ENCODE assay signal across 6 cellular contexts in the genomic region with DNA sequence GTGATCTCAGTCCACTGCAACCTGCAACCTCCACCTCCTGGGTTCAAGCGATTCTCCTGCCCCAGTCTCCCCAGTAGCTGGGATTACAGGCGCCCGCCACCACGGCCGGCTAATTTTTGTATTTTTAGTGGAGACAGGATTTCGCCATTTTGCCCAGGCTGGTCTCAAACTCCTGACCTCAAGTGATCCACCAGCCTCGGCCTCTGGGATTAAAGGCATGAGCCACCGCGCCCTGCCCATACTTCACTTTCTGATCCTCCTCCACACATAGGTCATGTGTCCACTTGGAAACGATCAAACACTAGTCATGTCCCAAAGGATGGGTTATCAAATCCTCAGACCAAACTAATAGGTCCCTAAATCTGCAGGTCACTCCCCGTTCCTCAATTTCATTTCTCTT. TPM values are rescaled to one million over a fixed set of nuclear protein-coding genes. Genes with fewer than 3 reads are reported as not detected.
DNase-seq lines count a peak whose midpoint lies in the region; ATAC-seq and TF ChIP-seq lines count a peak whose summit lies in the region.
"Not testable (repeated sequence)": the region's sequence is repeated elsewhere in the genome, so short reads cannot be mapped to it uniquely, and the experiment has no call there.

No MANE protein-coding gene starts in this region.

- DNase-seq in HAP-1 (ENCODE audit: low spot score in 2 of 2); T-helper 17 cell; brain microvascular endothelial cell; cardiac muscle cell (ENCODE audit: low read depth in 1 of 2, low spot score in 1 of 2); nephron progenitor cell; upper lobe of right lung: not testable (repeated sequence)

- not testable (repeated sequence) for H3K4me1 ChIP-seq in HAP-1; cardiac muscle cell (ENCODE audit: low read depth)
- H3K4me1 ChIP-seq in upper lobe of right lung = peaks cover 31% of the 10 kb centered on the region

- not testable (repeated sequence) for H3K27me3 Mint-ChIP-seq in T-helper 17 cell
- H3K27me3 Mint-ChIP-seq in nephron progenitor cell (ENCODE audit: low read depth, poor library complexity) = peaks cover 18% of the 10 kb centered on the region

- in situ Hi-C loops in HAP-1 (cut with MboI; ENCODE audit: low sequenced_read_pairs); brain microvascular endothelial cell (cut with HindIII; ENCODE audit: low pct_ligation_motif_present, low sequenced_read_pairs): not testable (repeated sequence)

- H3K4me1 Mint-ChIP-seq in T-helper 17 cell (peaks cover 23% of the 10 kb centered on the region), nephron progenitor cell (peaks cover 24% of the 10 kb centered on the region)

- not testable (repeated sequence) for H3K9me3 ChIP-seq in HAP-1; T-helper 17 cell (ENCODE audit: control insufficient read depth, low read length, poor library complexity, severe bottlenecking); cardiac muscle cell (ENCODE audit: low read depth); upper lobe of right lung

- peak overlapping the region; percentile 93 for H3K4me3 ChIP-seq in HAP-1
- peak overlapping the region; percentile 97 for H3K4me3 ChIP-seq in brain microvascular endothelial cell (ENCODE audit: low read depth, low read length)
- peak overlapping the region; percentile 67 for H3K4me3 ChIP-seq in cardiac muscle cell
- H3K4me3 ChIP-seq in upper lobe of right lung = peak overlapping the region; percentile 97

- not testable (repeated sequence) for H3K36me3 Mint-ChIP-seq in T-helper 17 cell (ENCODE audit: low read depth)
- peaks cover 17% of the 10 kb centered on the region for H3K36me3 Mint-ChIP-seq in nephron progenitor cell (ENCODE audit: low read depth)

- intact Hi-C loops in upper lobe of right lung (cut with DNase I) = not testable (repeated sequence)

- ATAC-seq in T-helper 17 cell, upper lobe of right lung: not testable (repeated sequence)

- not testable (repeated sequence) for H3K27me3 ChIP-seq in HAP-1 (ENCODE audit: low read depth); brain microvascular endothelial cell (replicated peaks); cardiac muscle cell; upper lobe of right lung

- H3K9me3 Mint-ChIP-seq in nephron progenitor cell = not testable (repeated sequence)

- peak overlapping the region; percentile 86 for H3K27ac ChIP-seq in brain microvascular endothelial cell
- peak overlapping the region; percentile 2 for H3K27ac ChIP-seq in cardiac muscle cell
- H3K27ac ChIP-seq in upper lobe of right lung = peak overlapping the region; percentile 93

- H3K4me3 Mint-ChIP-seq in T-helper 17 cell (peak overlapping the region; percentile 100), nephron progenitor cell (peak overlapping the region; percentile 100)

- not testable (repeated sequence) for TF ChIP-seq CTCF in brain microvascular endothelial cell (IDR thresholded peaks at IDR 0.05; ENCODE audit: low read depth, low read length, missing control alignments); cardiac muscle cell (IDR thresholded peaks at IDR 0.05; ENCODE audit: low read depth, low read length); nephron progenitor cell (IDR thresholded peaks at IDR 0.05); upper lobe of right lung (IDR thresholded peaks at IDR 0.05)

- peak overlapping the region; percentile 99 for H3K27ac Mint-ChIP-seq in T-helper 17 cell
- H3K27ac Mint-ChIP-seq in nephron progenitor cell = peak overlapping the region; percentile 98

- H3K36me3 ChIP-seq in HAP-1 (replicated peaks) (peaks cover 28% of the 10 kb centered on the region), brain microvascular endothelial cell (replicated peaks) (peaks cover 14% of the 10 kb centered on the region), upper lobe of right lung (peaks cover 11% of the 10 kb centered on the region)
- not testable (repeated sequence) for H3K36me3 ChIP-seq in cardiac muscle cell

RNA-seq across cellular contexts. Expression of gene BLOC1S2, which starts 1.2 kb away (rescaled TPM):
- 10 to 100 TPM; 40.4 to 58.2 TPM for total RNA-seq in T-helper 17 cell
- 14.7 and 22.1 TPM in 2 replicates for total RNA-seq in cardiac muscle cell
- 32.5 and 52.0 TPM in 2 replicates for polyA plus RNA-seq in cardiac muscle cell
- 42.1 TPM for total RNA-seq in upper lobe of right lung

RNA-seq across cellular contexts. Expression of gene CWF19L1, which starts 17.9 kb away (rescaled TPM):
- total RNA-seq in T-helper 17 cell (10 to 100 TPM; 41.4 to 52.1 TPM), cardiac muscle cell (14.3 and 14.4 TPM in 2 replicates), upper lobe of right lung (16.8 TPM)
- polyA plus RNA-seq in cardiac muscle cell = 16.0 and 17.7 TPM in 2 replicates

RNA-seq across cellular contexts. Expression of gene PKD2L1, which starts 44.7 kb away (rescaled TPM):
- total RNA-seq in T-helper 17 cell (under 1 TPM in 1 of 2 donors, not detected in 1; 0.80 TPM), cardiac muscle cell (not detected in 2 replicates), upper lobe of right lung (2.1 TPM)
- polyA plus RNA-seq in cardiac muscle cell = not detected in 2 replicates

RNA-seq across cellular contexts. Expression of gene CHUK, which starts 55.9 kb away (rescaled TPM):
- total RNA-seq in T-helper 17 cell = 10 to 100 TPM; 17.8 to 21.1 TPM
- total RNA-seq in cardiac muscle cell = 5.7 and 6.0 TPM in 2 replicates
- polyA plus RNA-seq in cardiac muscle cell = 5.6 and 11.0 TPM in 2 replicates
- 21.1 TPM for total RNA-seq in upper lobe of right lung

Comparison
In these comparisons a context has a peak if more than half of its experiments do, and no peak if none do; other contexts are left out.
1. H3K27ac ChIP-seq: peak in every context shown above with its lines; median percentile 93 in upper lobe of right lung; 86 in brain microvascular endothelial cell; 2 in cardiac muscle cell.